In genomic region chr10:60212195-60212594, GRCh38 we compare ENCODE assay signal across 30 cellular contexts.
"Had no signal": no experiment of that assay in that cellular context is flagged by ENCODE, and none has a peak within 500 bp of the region (broad histone marks: within the 10 kb centered on the region; RNA-seq: fewer than 3 reads in every experiment).

No MANE protein-coding gene starts in this region.

- H3K36me3 ChIP-seq: adrenal gland, colonic mucosa, gastroesophageal sphincter, pancreas, WERI-Rb-1 had no signal

- H3K4me3 ChIP-seq: adrenal gland, body of pancreas, colonic mucosa, gastroesophageal sphincter, hepatocyte, left ventricle myocardium inferior, lung, mucosa of descending colon, pancreas, psoas muscle, right atrium auricular region, smooth muscle cell, tibial nerve had no signal

- H3K79me2 ChIP-seq: hepatocyte had no signal

- H3K36me3 Mint-ChIP-seq: activated naive CD8-positive, alpha-beta T cell treated with anti-CD3 and anti-CD28 coated beads for 36 hours had no signal

- DNase-seq: activated CD4-positive, alpha-beta T cell treated with anti-CD3 and anti-CD28 coated beads for 48 hours; activated CD4-positive, alpha-beta T cell treated with anti-CD3 and anti-CD28 coated beads, Interleukin-2, amount 50 U/mL, for 48 hours; activated CD8-positive, alpha-beta memory T cell treated with anti-CD3 and anti-CD28 coated beads for 24 hours; activated effector memory CD4-positive, alpha-beta T cell treated with anti-CD3 and anti-CD28 coated beads, Interleukin-2, amount 50 U/mL, for 16 hours; activated naive CD4-positive, alpha-beta T cell treated with anti-CD3 and anti-CD28 coated beads for 36 hours; activated naive CD8-positive, alpha-beta T cell treated with anti-CD3 and anti-CD28 coated beads for 36 hours; adrenal gland; aorta; body of pancreas; cerebellar nuclear complex; colonic mucosa; effector CD8-positive, alpha-beta T cell; erythroblast; islet precursor cell; left ventricle myocardium inferior; mucosa of descending colon; pancreas; psoas muscle; stimulated activated CD4-positive, alpha-beta T cell treated with anti-CD3 and anti-CD28 coated beads, Interleukin-1b, Interleukin-23, amount 100 ng/mL, for 48 hours; stimulated activated naive CD4-positive, alpha-beta T cell; WERI-Rb-1 had no signal

- H3K4me2 ChIP-seq: hepatocyte, smooth muscle cell had no signal

- H3K27ac ChIP-seq: adrenal gland, body of pancreas, colonic mucosa, gastroesophageal sphincter, hepatocyte, left ventricle myocardium inferior, pancreas, psoas muscle, right atrium auricular region, tibial nerve, WERI-Rb-1 had no signal

- H3K27ac Mint-ChIP-seq: activated naive CD4-positive, alpha-beta T cell treated with anti-CD3 and anti-CD28 coated beads for 36 hours; activated naive CD8-positive, alpha-beta T cell treated with anti-CD3 and anti-CD28 coated beads for 36 hours; nephron; T-helper 2 cell treated with Interferon-gamma antibody and Interleukin-4, amounts not matched to agents 5 μg/mL and 100 μg/mL, for 36 hours had no signal

- H3K9me3 ChIP-seq: adrenal gland, body of pancreas, colonic mucosa, mucosa of descending colon, pancreas, psoas muscle, right atrium auricular region had no signal

- H3K4me1 ChIP-seq: adrenal gland, body of pancreas, colonic mucosa, gastroesophageal sphincter, pancreas, psoas muscle, right atrium auricular region, tibial nerve had no signal

- ATAC-seq: activated CD4-positive, CD25-positive, alpha-beta regulatory T cell treated with anti-CD3 and anti-CD28 coated beads, Interleukin-2, amount 50 U/mL, for 24 hours; body of pancreas; gastroesophageal sphincter; mucosa of descending colon; pancreas; psoas muscle had no signal

- H3K27me3 ChIP-seq: adrenal gland, body of pancreas, colonic mucosa, gastroesophageal sphincter, hepatocyte, pancreas, right atrium auricular region, tibial nerve had no signal

- H3K9me3 Mint-ChIP-seq: T-helper 2 cell treated with Interferon-gamma antibody and Interleukin-4, amounts not matched to agents 5 μg/mL and 100 μg/mL, for 36 hours had no signal

- H2AFZ ChIP-seq: hepatocyte had no signal

- H3K4me3 Mint-ChIP-seq: activated naive CD4-positive, alpha-beta T cell treated with anti-CD3 and anti-CD28 coated beads for 36 hours; activated naive CD8-positive, alpha-beta T cell treated with anti-CD3 and anti-CD28 coated beads for 36 hours; nephron; T-helper 2 cell treated with Interferon-gamma antibody and Interleukin-4, amounts not matched to agents 5 μg/mL and 100 μg/mL, for 36 hours had no signal

- H3K4me1 Mint-ChIP-seq: nephron had no signal
